ENCODE assay signal across 3 cellular contexts in genomic region chr15:72131922-72132321, GRCh38.
TF ChIP-seq lines count a peak whose summit lies in the region.

No MANE protein-coding gene starts in this region.

TF ChIP-seq in A549, 52 proteins besides CTCF, POLR2A, EP300 and RAD21:
- TF ChIP-seq, protein P1, sequence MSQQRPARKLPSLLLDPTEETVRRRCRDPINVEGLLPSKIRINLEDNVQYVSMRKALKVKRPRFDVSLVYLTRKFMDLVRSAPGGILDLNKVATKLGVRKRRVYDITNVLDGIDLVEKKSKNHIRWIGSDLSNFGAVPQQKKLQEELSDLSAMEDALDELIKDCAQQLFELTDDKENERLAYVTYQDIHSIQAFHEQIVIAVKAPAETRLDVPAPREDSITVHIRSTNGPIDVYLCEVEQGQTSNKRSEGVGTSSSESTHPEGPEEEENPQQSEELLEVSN (IDR thresholded peaks at IDR 0.05; ENCODE audit: borderline replicate concordance, low read depth): no peak
- TF ChIP-seq KDM1A (IDR thresholded peaks at IDR 0.05; ENCODE audit: low read depth) (no peak), NPAS2 (CRISPR knock-in tag; IDR thresholded peaks at IDR 0.05; ENCODE audit: borderline replicate concordance) (no peak), MAFK (IDR thresholded peaks at IDR 0.05; ENCODE audit: partially characterized antibody) (no peak), CHD2 (IDR thresholded peaks at IDR 0.05; ENCODE audit: low read length, partially characterized antibody) (no peak), ZSCAN20 (CRISPR knock-in tag; IDR thresholded peaks at IDR 0.05) (no peak), CBX2 (IDR thresholded peaks at IDR 0.05; ENCODE audit: borderline replicate concordance, low read depth) (no peak), HOXB13 (CRISPR knock-in tag; IDR thresholded peaks at IDR 0.05; ENCODE audit: low read depth) (no peak), CHD4 (IDR thresholded peaks at IDR 0.05; ENCODE audit: borderline replicate concordance) (no peak), ESRRA (IDR thresholded peaks at IDR 0.05; ENCODE audit: borderline replicate concordance, low read length) (no peak), JUN (IDR thresholded peaks at IDR 0.05) (no peak)

TF ChIP-seq in GM12891, 5 proteins besides CTCF, POLR2A, EP300 and RAD21:
- TF ChIP-seq PAX5 (IDR thresholded peaks at IDR 0.05; ENCODE audit: insufficient read depth, low read length, severe bottlenecking) (no peak), POU2F2 (IDR thresholded peaks at IDR 0.05; ENCODE audit: low read depth, low read length) (no peak), POLR2AphosphoS5 (IDR thresholded peaks at IDR 0.05; ENCODE audit: low read depth, low read length) (no peak), SPI1 (IDR thresholded peaks at IDR 0.05; ENCODE audit: low read depth, low read length) (no peak), TAF1 (IDR thresholded peaks at IDR 0.05; ENCODE audit: low read depth, low read length) (no peak)

TF ChIP-seq in GM12878, 131 proteins besides CTCF, POLR2A, EP300 and RAD21:
- TF ChIP-seq MEF2A (IDR thresholded peaks at IDR 0.05; ENCODE audit: insufficient read depth, low read depth, low read length) (peak; percentile 21; the same call in 1 of the 2 replicates), HCFC1 (IDR thresholded peaks at IDR 0.05; ENCODE audit: low read length) (no peak)
